ENCODE assay signal across 1 cellular context in genomic region chr2:232635376-232635775, GRCh38. TPM values are rescaled to one million over a fixed set of nuclear protein-coding genes. Genes with fewer than 3 reads are reported as not detected.
"Had no signal": no experiment of that assay in that cellular context is flagged by ENCODE, and none has a peak within 500 bp of the region (broad histone marks: within the 10 kb centered on the region; RNA-seq: fewer than 3 reads in every experiment).

No MANE protein-coding gene starts in this region.

RNA-seq across cellular contexts. Expression of gene EFHD1, which starts 2.0 kb away (rescaled TPM):
- total RNA-seq: dermis microvascular lymphatic vessel endothelial cell had no signal
